8 cellular contexts compared by ENCODE assay signal in the genomic region with DNA sequence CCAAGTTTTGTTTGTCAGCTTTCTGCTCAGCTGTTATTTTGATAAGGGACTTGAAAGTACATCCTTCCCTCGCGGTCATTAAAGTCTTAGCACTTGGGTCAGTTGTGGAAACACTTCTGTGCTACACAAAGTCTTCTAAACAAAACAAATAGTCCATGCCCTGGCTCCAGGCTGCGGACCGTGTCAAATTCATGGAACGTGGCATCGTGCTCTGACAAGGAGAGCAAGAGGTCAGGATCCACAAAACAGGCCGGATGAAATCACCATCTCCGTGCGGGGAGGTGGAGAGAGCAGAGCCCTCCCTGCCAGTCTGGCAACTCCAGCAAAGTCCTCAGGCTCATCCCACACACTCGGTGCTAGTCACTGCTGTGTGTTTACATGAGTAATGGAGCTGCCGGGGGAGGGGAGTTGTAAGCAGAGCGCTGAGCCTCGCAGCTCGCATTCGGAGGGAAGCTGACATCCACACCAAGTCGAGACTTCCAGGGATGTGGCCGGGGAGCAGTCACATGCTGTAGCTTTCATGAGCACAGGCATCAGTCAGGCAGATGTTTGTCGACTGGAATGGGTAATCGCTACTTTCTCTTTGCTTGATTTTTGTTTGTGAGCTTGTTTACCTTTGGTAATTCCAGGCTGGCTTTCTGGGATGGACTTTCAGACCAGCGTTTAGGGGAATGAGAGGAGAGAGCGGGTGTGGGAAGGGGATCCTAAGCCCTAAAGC.
DNase-seq lines count a peak whose midpoint lies in the region; ATAC-seq and TF ChIP-seq lines count a peak whose summit lies in the region.

No MANE protein-coding gene starts in this region.

- H3K4me3 Mint-ChIP-seq in GM23338 (peak overlapping the region; percentile 61), nephron progenitor cell (peak overlapping the region; percentile 87)

- CTCF ChIA-PET in Panc1 (lab: Charles Lee): interaction anchor here (0.6 to 1.5 kb wide), 2 partner anchors 10 to 12 kb away, joined by 3 to 5 read pairs; no protein-coding TSS in a partner anchor

- H3K36me3 ChIP-seq in GM23338 (ENCODE audit: insufficient read depth) (no peaks in the 10 kb centered on the region), Panc1 (ENCODE audit: control insufficient read depth, insufficient read depth, low read length) (peaks cover 7% of the 10 kb centered on the region), stomach (peaks cover 9 to 24% (median 22%) of the 10 kb centered on the region in 4 donors)

- BruUV-seq in Panc1 (replicated peaks; lab: Mats Ljungman, UMichigan): no TSS peak

- no peaks in the 10 kb centered on the region for H3K9me3 Mint-ChIP-seq in GM23338
- peaks cover 17% of the 10 kb centered on the region for H3K9me3 Mint-ChIP-seq in nephron progenitor cell

- peak overlapping the region; percentile 65 for H3K4me2 ChIP-seq in GM23338

- peak in 1 of 4 donors; percentile 64 for TF ChIP-seq POLR2A in stomach (IDR thresholded peaks at IDR 0.05)

- no peaks in the 10 kb centered on the region for H3K9me3 ChIP-seq in Panc1 (ENCODE audit: control insufficient read depth, insufficient read depth, low read depth, low read length)
- H3K9me3 ChIP-seq in stomach: no peaks in the 10 kb centered on the region

- in situ Hi-C loops in Panc1 (cut with HindIII; ENCODE audit: low pct_unique_long_range_greater_than_20kb, low sequenced_read_pairs): no loop called here

- H3K36me3 Mint-ChIP-seq in GM23338 (ENCODE audit: low read depth) (no peaks in the 10 kb centered on the region), nephron progenitor cell (ENCODE audit: low read depth) (peaks cover 27% of the 10 kb centered on the region)

- H3K4me1 Mint-ChIP-seq in GM23338 (peaks cover 57% of the 10 kb centered on the region), nephron progenitor cell (peaks cover 100% of the 10 kb centered on the region)

- no peak overlapping the region for H3K27ac ChIP-seq in GM23338 (ENCODE audit: low read depth)
- peak overlapping the region; percentile 87 for H3K27ac ChIP-seq in Panc1 (ENCODE audit: low read length)
- H3K27ac ChIP-seq in stomach: peak overlapping the region; percentile 42 to 92 (median 89)

- H3K27me3 Mint-ChIP-seq in GM23338 (ENCODE audit: insufficient read depth, low read depth, poor library complexity): peaks cover 4% of the 10 kb centered on the region
- H3K27me3 Mint-ChIP-seq in nephron progenitor cell (ENCODE audit: low read depth, poor library complexity): no peaks in the 10 kb centered on the region

- H3K79me2 ChIP-seq in GM23338 (replicated peaks; ENCODE audit: insufficient read depth): no peaks in the 10 kb centered on the region

- DNase-seq in GM23338 (ENCODE audit: low spot score) (peak; percentile 85), Panc1 (ENCODE audit: low read depth, low spot score) (peak; percentile 88), activated gamma-delta T cell treated with Interleukin-2 at 50 U/mL for 16 hours (peak; percentile 48), fibroblast of the conjunctiva (ENCODE audit: low read depth) (peak; percentile 97), nephron progenitor cell (peak; percentile 81), stomach (peak; percentile 74), cerebellar nuclear complex (lab: John Stamatoyannopoulos, UW) (no peak)

- POLR2A ChIA-PET in Panc1 (lab: Charles Lee): interaction anchor here (1.3 kb wide), 1 partner anchor 11 kb away, joined by 4 read pairs; no protein-coding TSS in a partner anchor

- WGBS in stomach, 5 donors: 8 to 18% (median 14%) methylated on average over 21 of the region's 21 CpGs

- H3K4me3 ChIP-seq in GM23338 (peak overlapping the region; percentile 37), Panc1 (ENCODE audit: low read depth in 2 of 2, low read length in 2 of 2) (peak overlapping the region; percentile 40 to 68), stomach (peak overlapping the region; percentile 39 to 50 (median 44))

- H3K9me2 ChIP-seq in GM23338 (ENCODE audit: insufficient read depth): peaks cover 16% of the 10 kb centered on the region

- intact Hi-C loops in Panc1 (cut with micrococcal nuclease; ENCODE audit: unreplicated experiment): loop anchor here (5.0 kb wide), 1 partner anchor 147 kb away; the partner anchor contains the start of gene ARID5B
- intact Hi-C loops in stomach (cut with DNase I; ENCODE audit: low total_unique reads): no loop called here

- H3K4me1 ChIP-seq in GM23338 (ENCODE audit: insufficient read depth): peaks cover 50% of the 10 kb centered on the region
- H3K4me1 ChIP-seq in Panc1 (ENCODE audit: control insufficient read depth, insufficient read depth, low read length): peaks cover 70% of the 10 kb centered on the region
- H3K4me1 ChIP-seq in stomach: peaks cover 44 to 89% (median 67%) of the 10 kb centered on the region in 4 donors

- H3K27me3 ChIP-seq in GM23338 (ENCODE audit: insufficient read depth) (no peaks in the 10 kb centered on the region), Panc1 (ENCODE audit: control insufficient read depth, insufficient read depth, low read length) (no peaks in the 10 kb centered on the region), stomach (no peaks in the 10 kb centered on the region)

- no peak for TF ChIP-seq EP300 in stomach (IDR thresholded peaks at IDR 0.05)

- H3K27ac Mint-ChIP-seq in GM23338 (peak overlapping the region; percentile 13), nephron progenitor cell (peak overlapping the region; percentile 96)

- ATAC-seq in GM23338: peak; percentile 97
- ATAC-seq in Panc1: peak; percentile 91
- no peak for ATAC-seq in HG03280 (IDR thresholded peaks at IDR 0.05; ENCODE audit: unreplicated experiment)

- no peaks in the 10 kb centered on the region for H3F3A ChIP-seq in GM23338 (replicated peaks; ENCODE audit: low read depth)

- no peak for TF ChIP-seq CTCF in GM23338 (conservative IDR thresholded peaks at IDR 0.05; ENCODE audit: low read depth in 2 of 2)
- no peak for TF ChIP-seq CTCF in Panc1 (IDR thresholded peaks at IDR 0.05)
- TF ChIP-seq CTCF in nephron progenitor cell (IDR thresholded peaks at IDR 0.05): no peak
- TF ChIP-seq CTCF in stomach (IDR thresholded peaks at IDR 0.05): no peak

- H2AFZ ChIP-seq in GM23338: peak overlapping the region; percentile 72

- H4K20me1 ChIP-seq in GM23338 (replicated peaks; ENCODE audit: insufficient read depth): no peaks in the 10 kb centered on the region

TF ChIP-seq in GM23338, 12 proteins besides CTCF, POLR2A, EP300 and RAD21 (continues in another document):
- TF ChIP-seq NANOG (IDR thresholded peaks at IDR 0.05; ENCODE audit: borderline replicate concordance) (no peak), ZNF462 (CRISPR knock-in tag; IDR thresholded peaks at IDR 0.05) (no peak), ZNF114 (CRISPR knock-in tag; IDR thresholded peaks at IDR 0.05) (no peak)

Comparison
In these comparisons a context has a peak if more than half of its experiments do, and no peak if none do; other contexts are left out.
1. DNase-seq: peak in GM23338 (single experiment), Panc1 (single experiment), activated gamma-delta T cell treated with Interleukin-2 at 50 U/mL for 16 hours (single experiment), fibroblast of the conjunctiva (single experiment), nephron progenitor cell (single experiment) and stomach (single experiment); none in cerebellar nuclear complex (0 of 2).
2. Peak in every context shown above with its lines, with median percentiles within 50 percentile points of each other: H3K4me3 ChIP-seq.